In the genomic region with DNA sequence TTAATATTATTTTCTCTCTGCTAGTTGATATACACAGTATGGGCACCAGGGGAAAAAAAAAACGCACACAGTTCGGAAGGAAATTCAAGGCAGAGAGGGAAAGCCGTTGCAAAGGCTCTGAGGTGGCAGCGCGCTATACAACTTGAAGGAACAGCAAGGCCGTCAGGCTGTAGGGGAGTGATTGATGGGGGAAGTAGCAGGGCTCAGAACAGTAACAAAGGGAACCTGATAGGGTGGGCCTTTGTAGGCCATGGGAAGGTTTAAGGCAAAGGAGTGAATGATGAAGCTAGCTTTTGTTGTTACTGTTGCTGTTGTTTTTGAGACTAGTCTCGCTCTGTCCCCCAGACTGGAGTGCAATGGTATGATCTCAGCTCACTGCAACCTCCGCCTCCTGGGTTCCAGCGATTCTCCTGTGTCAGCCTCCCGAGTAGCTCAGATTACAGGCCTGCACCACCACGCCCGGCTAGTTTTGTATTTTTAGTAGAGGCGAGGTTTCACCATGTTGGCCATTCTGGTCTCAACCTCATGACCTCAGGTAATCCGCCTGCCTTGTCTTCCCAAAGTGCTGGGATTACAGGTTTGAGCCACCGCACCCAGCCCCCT, we compare ENCODE assay signal across 1 cellular context.
TF ChIP-seq lines count a peak whose summit lies in the region.

No MANE protein-coding gene starts in this region.

TF ChIP-seq in HepG2, 621 proteins besides CTCF, POLR2A, EP300 and RAD21 (continued from another document):
- TF ChIP-seq PRDM10 (CRISPR knock-in tag; IDR thresholded peaks at IDR 0.05; ENCODE audit: low read depth): peak; percentile 94
